In the genomic region with DNA sequence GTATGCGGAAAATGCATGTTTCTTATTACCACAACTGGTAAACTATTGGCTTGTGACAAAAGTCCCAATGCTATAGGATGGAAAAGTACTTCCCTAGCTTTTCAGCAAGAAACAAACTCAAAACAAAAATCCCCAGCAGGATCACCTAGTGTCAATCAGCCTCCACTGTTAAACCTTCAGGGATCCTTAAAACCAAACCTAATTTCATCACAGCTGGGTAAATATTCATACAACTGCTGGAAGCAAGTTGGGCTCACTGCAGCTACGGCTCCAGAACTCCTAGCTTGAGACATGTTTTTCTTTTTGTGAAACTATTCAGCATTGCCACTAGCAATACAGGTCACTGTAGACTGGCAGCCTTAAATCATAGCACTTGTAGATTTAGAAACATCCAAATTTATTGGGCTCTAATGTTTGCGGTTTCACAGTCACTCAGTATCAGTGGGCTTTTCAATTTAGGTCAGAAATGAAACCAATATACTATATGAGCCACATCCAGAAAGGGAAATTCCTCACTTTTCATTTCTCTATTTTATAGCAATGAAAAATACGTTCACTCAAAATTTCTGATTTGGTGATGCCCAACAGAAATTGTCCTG, we compare ENCODE assay signal across 16 cellular contexts.
DNase-seq lines count a peak whose midpoint lies in the region; ATAC-seq, FAIRE-seq and TF ChIP-seq lines count a peak whose summit lies in the region.
"Had no signal": no experiment of that assay in that cellular context is flagged by ENCODE, and none has a peak within 500 bp of the region (broad histone marks: within the 10 kb centered on the region; RNA-seq: fewer than 3 reads in every experiment).

No MANE protein-coding gene starts in this region.

- H3K4me3 ChIP-seq in GM12878 (no peak overlapping the region), tibial nerve (peak overlapping the region in 1 of 4 donors; percentile 30)
- H3K4me3 ChIP-seq: K562, left lung had no signal

- SMC1A ChIA-PET in GM12878 (lab: Charles Lee; ENCODE audit: uncharacterized antibody, unreplicated experiment) = interaction anchor here (0.6 kb wide), 1 partner anchor 282 kb away, joined by 3 read pairs; no protein-coding TSS in a partner anchor

- no peaks in the 10 kb centered on the region for H3K27me3 Mint-ChIP-seq in activated CD4-positive, alpha-beta T cell treated with anti-CD3 and anti-CD28 coated beads for 36 hours
- no peaks in the 10 kb centered on the region for H3K27me3 Mint-ChIP-seq in activated CD4-positive, alpha-beta T cell treated with anti-CD3 and anti-CD28 coated beads, Interleukin-2, amount 10 ng/mL, durations not matched to agents 7 days and 5 days
- H3K27me3 Mint-ChIP-seq: dendritic cell treated with granulocyte-macrophage colony-stimulating factor and Interleukin-4, amounts not matched to agents 40 ng/mL and 50 ng/mL, for 4 days had no signal

- 24% methylated on average over 4 of the region's 4 CpGs for WGBS in GM12878 (ENCODE audit: insufficient coverage, insufficient replicate concordance, low lambda C conversion rate, missing lambda C conversion rate)
- 27 to 47% methylated on average over 4 of the region's 4 CpGs for WGBS in tibial nerve, 2 donors

- no peak overlapping the region for H3K9ac ChIP-seq in GM12878 (ENCODE audit: control insufficient read depth, insufficient read depth, low read length)

- H3K4me1 Mint-ChIP-seq in activated CD4-positive, alpha-beta T cell treated with anti-CD3 and anti-CD28 coated beads for 36 hours = peaks cover 45% of the 10 kb centered on the region
- H3K4me1 Mint-ChIP-seq in activated CD4-positive, alpha-beta T cell treated with anti-CD3 and anti-CD28 coated beads, Interleukin-2, amount 10 ng/mL, durations not matched to agents 7 days and 5 days = peaks cover 22% of the 10 kb centered on the region

- H3K4me3 Mint-ChIP-seq in activated CD4-positive, alpha-beta T cell treated with anti-CD3 and anti-CD28 coated beads for 36 hours = no peak overlapping the region
- H3K4me3 Mint-ChIP-seq in activated CD4-positive, alpha-beta T cell treated with anti-CD3 and anti-CD28 coated beads, Interleukin-2, amount 10 ng/mL, durations not matched to agents 7 days and 5 days = no peak overlapping the region
- H3K4me3 Mint-ChIP-seq: dendritic cell treated with granulocyte-macrophage colony-stimulating factor and Interleukin-4, amounts not matched to agents 40 ng/mL and 50 ng/mL, for 4 days had no signal

- H3K36me3 Mint-ChIP-seq in activated CD4-positive, alpha-beta T cell treated with anti-CD3 and anti-CD28 coated beads for 36 hours (ENCODE audit: low read depth) = peaks cover 24% of the 10 kb centered on the region
- H3K36me3 Mint-ChIP-seq in activated CD4-positive, alpha-beta T cell treated with anti-CD3 and anti-CD28 coated beads, Interleukin-2, amount 10 ng/mL, durations not matched to agents 7 days and 5 days (ENCODE audit: low read depth) = peaks cover 10% of the 10 kb centered on the region

- TF ChIP-seq RAD21 in GM12878 (IDR thresholded peaks at IDR 0.05; ENCODE audit: insufficient read depth, low read depth, low read length) = no peak

- TF ChIP-seq CTCF in GM12878 (IDR thresholded peaks at IDR 0.05 in 2 of 3, conservative IDR thresholded peaks at IDR 0.05 in 1 of 3; ENCODE audit: control insufficient read depth in 2 of 3, extremely low read depth in 1 of 3, insufficient read depth in 1 of 3, low read depth in 3 of 3, low read length in 3 of 3) (no peak), tibial nerve (IDR thresholded peaks at IDR 0.05) (no peak)

- no peaks in the 10 kb centered on the region for H3K9me3 ChIP-seq in GM12878 (replicated peaks; ENCODE audit: control insufficient read depth, insufficient read depth, low read length)
- H3K9me3 ChIP-seq in tibial nerve = no peaks in the 10 kb centered on the region
- H3K9me3 ChIP-seq: left lung had no signal

- H4K20me1 ChIP-seq in GM12878 (ENCODE audit: control insufficient read depth, insufficient read depth) = no peaks in the 10 kb centered on the region; the same call in 1 of the 2 replicates

- DNase-seq in activated CD4-positive, alpha-beta T cell treated with anti-CD3 and anti-CD28 coated beads for 36 hours = no peak
- DNase-seq in activated CD4-positive, alpha-beta T cell treated with anti-CD3 and anti-CD28 coated beads, Interleukin-2, amount 10 ng/mL, durations not matched to agents 7 days and 5 days = no peak
- DNase-seq in GM12878 (ENCODE audit: low read depth, low spot score) (no peak), tibial nerve (ENCODE audit: low spot score in 2 of 2) (no peak), NCI-H2107 (lab: John Stamatoyannopoulos, UW) (no peak), GM12892 (ENCODE audit: insufficient read length) (no peak)
- DNase-seq in central memory CD4-positive, alpha-beta T cell = no peak
- DNase-seq: activated T-cell treated with anti-CD3 and anti-CD28 coated beads, Interleukin-2, amount 50 U/mL, for 48 hours; EL; hippocampal formation; left lung; NCI-H446 treated with DMSO at 0.1 percent for 48 hours; stimulated activated CD4-positive, alpha-beta T cell treated with anti-CD3 and anti-CD28 coated beads, Interleukin-4, amount 100 ng/mL, for 1 hour had no signal

- H3K4me2 ChIP-seq in GM12878 (ENCODE audit: control insufficient read depth, insufficient read depth) = 0 out of 2 replicates have a peak overlapping the region, but pooled peaks have one; percentile 3

- no peaks in the 10 kb centered on the region for H3K36me3 ChIP-seq in GM12878 (ENCODE audit: control insufficient read depth in 2 of 2, insufficient read depth in 2 of 2, low read length in 1 of 2)
- no peaks in the 10 kb centered on the region for H3K36me3 ChIP-seq in tibial nerve
- H3K36me3 ChIP-seq: left lung had no signal

- RAD21 ChIA-PET in GM12878 (lab: Charles Lee; ENCODE audit: unreplicated experiment) = no interaction called here

- H3K27ac ChIP-seq in GM12878 (ENCODE audit: control insufficient read depth, insufficient read depth) (no peak overlapping the region), tibial nerve (peak overlapping the region in 3 of 4 donors; percentile 5 to 73 (median 63))
- H3K27ac ChIP-seq: left lung had no signal

- POLR2A ChIA-PET in activated CD4-positive, alpha-beta T cell treated with anti-CD3 and anti-CD28 coated beads for 36 hours (lab: Charles Lee) = no interaction called here
- POLR2A ChIA-PET in activated CD4-positive, alpha-beta T cell treated with anti-CD3 and anti-CD28 coated beads, Interleukin-2, amount 10 ng/mL, durations not matched to agents 7 days and 5 days (lab: Charles Lee) = no interaction called here
- POLR2A ChIA-PET in GM12878 (lab: Charles Lee) = no interaction called here

- no peaks in the 10 kb centered on the region for H3K79me2 ChIP-seq in GM12878 (ENCODE audit: control insufficient read depth, insufficient read depth, low read length)

- no peak overlapping the region for H3K27ac Mint-ChIP-seq in activated CD4-positive, alpha-beta T cell treated with anti-CD3 and anti-CD28 coated beads for 36 hours
- H3K27ac Mint-ChIP-seq in activated CD4-positive, alpha-beta T cell treated with anti-CD3 and anti-CD28 coated beads, Interleukin-2, amount 10 ng/mL, durations not matched to agents 7 days and 5 days = no peak overlapping the region
- H3K27ac Mint-ChIP-seq: dendritic cell treated with granulocyte-macrophage colony-stimulating factor and Interleukin-4, amounts not matched to agents 40 ng/mL and 50 ng/mL, for 4 days had no signal

- no peak overlapping the region for H2AFZ ChIP-seq in GM12878 (ENCODE audit: control insufficient read depth, low read depth, low read length)

- H3K4me1 ChIP-seq in GM12878 (ENCODE audit: control insufficient read depth, insufficient read depth, low read length) (no peaks in the 10 kb centered on the region), tibial nerve (peaks cover 0 to 48% (median 3%) of the 10 kb centered on the region in 4 donors)
- H3K4me1 ChIP-seq: left lung had no signal

- ATAC-seq in activated CD4-positive, alpha-beta T cell treated with anti-CD3 and anti-CD28 coated beads for 36 hours = peak; percentile 39
- peak; percentile 47 for ATAC-seq in HG03175 (IDR thresholded peaks at IDR 0.05; ENCODE audit: unreplicated experiment)
- ATAC-seq in GM12878 = peak; percentile 88
- ATAC-seq: K562, left lung had no signal

- no peaks in the 10 kb centered on the region for H3K9me3 Mint-ChIP-seq in activated CD4-positive, alpha-beta T cell treated with anti-CD3 and anti-CD28 coated beads for 36 hours (ENCODE audit: low read depth)
- no peaks in the 10 kb centered on the region for H3K9me3 Mint-ChIP-seq in activated CD4-positive, alpha-beta T cell treated with anti-CD3 and anti-CD28 coated beads, Interleukin-2, amount 10 ng/mL, durations not matched to agents 7 days and 5 days
- H3K9me3 Mint-ChIP-seq: dendritic cell treated with granulocyte-macrophage colony-stimulating factor and Interleukin-4, amounts not matched to agents 40 ng/mL and 50 ng/mL, for 4 days had no signal

- intact Hi-C loops in activated CD4-positive, alpha-beta T cell treated with anti-CD3 and anti-CD28 coated beads for 36 hours (cut with DNase I, micrococcal nuclease) = loop anchor here (5.0 to 10.0 kb wide), 4 partner anchors 58 to 300 kb away; no protein-coding TSS in a partner anchor
- intact Hi-C loops in GM12878 (cut with micrococcal nuclease; ENCODE audit: unreplicated experiment) = no loop called here

- BruUV-seq in GM12878 (replicated peaks; lab: Mats Ljungman, UMichigan) = no TSS peak

- in situ Hi-C loops in GM12878 (cut with MboI) = no loop called here

- no peak for TF ChIP-seq POLR2A in GM12878 (IDR thresholded peaks at IDR 0.05; ENCODE audit: low read depth, low read length)
- TF ChIP-seq POLR2A in tibial nerve (IDR thresholded peaks at IDR 0.05) = no peak
- no peak for TF ChIP-seq POLR2A in GM12892 (IDR thresholded peaks at IDR 0.05; ENCODE audit: low read depth, low read length)

- TF ChIP-seq EP300 in GM12878 (IDR thresholded peaks at IDR 0.05; ENCODE audit: borderline replicate concordance in 1 of 2, control insufficient read depth in 1 of 2, low read depth in 2 of 2, low read length in 2 of 2) (no peak), tibial nerve (IDR thresholded peaks at IDR 0.05) (no peak)

- 0 out of 4 replicates have a peak, but pooled peaks cover 0 to 2% of the 10 kb centered on the region in 2 experiments for H3K27me3 ChIP-seq in GM12878 (replicated peaks in 1 of 2; ENCODE audit: control insufficient read depth in 2 of 2, insufficient read depth in 2 of 2, low read length in 1 of 2)
- H3K27me3 ChIP-seq in tibial nerve = no peaks in the 10 kb centered on the region
- H3K27me3 ChIP-seq: left lung had no signal

- CTCF ChIA-PET in activated CD4-positive, alpha-beta T cell treated with anti-CD3 and anti-CD28 coated beads for 36 hours (lab: Charles Lee) = interaction anchor here (0.6 to 1.2 kb wide), 5 partner anchors 14 to 199 kb away, joined by 3 to 4 read pairs (median 3); no protein-coding TSS in a partner anchor
- CTCF ChIA-PET in activated CD4-positive, alpha-beta T cell treated with anti-CD3 and anti-CD28 coated beads, Interleukin-2, amount 10 ng/mL, durations not matched to agents 7 days and 5 days (lab: Charles Lee) = no interaction called here
- CTCF ChIA-PET in GM12878 (lab: Yijun Ruan, JAX) = no interaction called here

- FAIRE-seq in GM12878 (lab: Jason Lieb, UNC) (no peak), GM12892 (lab: Jason Lieb, UNC) (no peak)
- FAIRE-seq: K562 had no signal

TF ChIP-seq in GM12878, 131 proteins besides CTCF, POLR2A, EP300 and RAD21 (continues in another document):
- TF ChIP-seq PAX8 (IDR thresholded peaks at IDR 0.05) (no peak), RCOR1 (conservative IDR thresholded peaks at IDR 0.05; ENCODE audit: low read depth, low read length) (no peak), RUNX3 (IDR thresholded peaks at IDR 0.05; ENCODE audit: low read length) (peak; percentile 41; the same call in 1 of the 2 replicates)
